11 cellular contexts compared by ENCODE assay signal in the genomic region with DNA sequence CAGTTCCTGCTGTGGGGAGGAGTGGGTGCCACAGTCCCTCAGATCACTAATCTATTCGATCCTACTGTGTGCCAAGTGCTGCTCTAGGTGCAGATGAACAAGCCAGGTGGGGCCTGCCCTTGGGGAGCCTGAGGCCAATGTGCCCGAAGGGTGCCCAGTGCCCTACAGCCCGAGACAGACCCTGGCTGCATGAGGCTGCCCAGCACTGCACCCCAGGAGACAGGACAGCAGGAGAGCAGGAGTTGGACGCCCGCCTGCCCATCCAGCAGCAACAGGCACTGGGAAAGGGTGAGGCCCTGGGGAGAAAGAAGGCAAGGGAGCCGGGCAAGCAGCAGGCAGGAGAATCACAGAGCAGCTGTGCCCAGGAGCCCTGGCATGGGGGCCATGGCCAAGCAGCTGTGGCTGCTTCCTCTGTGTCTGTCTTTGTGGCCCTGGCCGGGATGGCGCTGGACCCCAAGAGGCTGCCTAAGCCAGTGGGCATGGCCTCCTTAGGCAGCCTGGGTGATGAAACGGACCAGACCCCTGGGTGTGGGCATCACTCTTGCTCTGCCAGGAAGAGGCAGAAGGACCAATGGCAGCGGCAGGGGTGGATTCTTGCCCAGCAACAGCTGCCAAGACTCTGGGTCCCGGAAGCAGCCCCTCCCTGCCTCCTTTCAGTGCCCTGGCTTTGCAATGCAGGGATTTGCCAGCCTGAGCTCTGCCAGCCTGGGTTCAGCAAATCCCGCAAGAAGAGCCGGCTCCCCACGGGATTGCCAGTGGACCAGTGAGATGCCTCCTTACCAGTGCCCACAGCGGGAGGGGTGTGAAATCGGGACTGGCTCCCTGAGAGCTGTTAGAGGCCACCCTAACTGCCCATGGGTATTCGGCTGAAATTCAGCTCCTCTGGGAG.
DNase-seq lines count a peak whose midpoint lies in the region; ATAC-seq and TF ChIP-seq lines count a peak whose summit lies in the region.
"Had no signal": no experiment of that assay in that cellular context is flagged by ENCODE, and none has a peak within 500 bp of the region (broad histone marks: within the 10 kb centered on the region; RNA-seq: fewer than 3 reads in every experiment).

No MANE protein-coding gene starts in this region.

- H3K9me3 ChIP-seq in gastrocnemius medialis: no peaks in the 10 kb centered on the region

- H3K27me3 ChIP-seq in gastrocnemius medialis: no peaks in the 10 kb centered on the region

- peak; percentile 58 to 64 for ATAC-seq in gastrocnemius medialis
- ATAC-seq in HG02588 (IDR thresholded peaks at IDR 0.05; ENCODE audit: unreplicated experiment): no peak
- no peak for ATAC-seq in HG03354 (IDR thresholded peaks at IDR 0.05; ENCODE audit: poor library complexity, severe bottlenecking, unreplicated experiment)
- no peak for ATAC-seq in activated CD8-positive, alpha-beta T cell treated with anti-CD3 and anti-CD28 coated beads, Interleukin-2, amount 10 ng/mL, durations not matched to agents 7 days and 5 days

- CTCF ChIA-PET in activated CD8-positive, alpha-beta T cell treated with anti-CD3 and anti-CD28 coated beads, Interleukin-2, amount 10 ng/mL, durations not matched to agents 7 days and 5 days (lab: Charles Lee): no interaction called here

- POLR2A ChIA-PET in activated CD8-positive, alpha-beta T cell treated with anti-CD3 and anti-CD28 coated beads, Interleukin-2, amount 10 ng/mL, durations not matched to agents 7 days and 5 days (lab: Charles Lee): no interaction called here

- peaks cover 10 to 11% of the 10 kb centered on the region in 2 donors for H3K4me1 ChIP-seq in gastrocnemius medialis

- no peaks in the 10 kb centered on the region for H3K36me3 Mint-ChIP-seq in activated CD8-positive, alpha-beta T cell treated with anti-CD3 and anti-CD28 coated beads, Interleukin-2, amount 10 ng/mL, durations not matched to agents 7 days and 5 days (ENCODE audit: low read depth)

- in situ Hi-C loops in SK-MEL-5 (cut with HindIII; ENCODE audit: low pct_unique_long_range_greater_than_20kb, low sequenced_read_pairs): no loop called here
- in situ Hi-C loops in gastrocnemius medialis (cut with MboI; ENCODE audit: low sequenced_read_pairs in 4 of 4): no loop called here

- H3K36me3 ChIP-seq in gastrocnemius medialis: no peaks in the 10 kb centered on the region

- no peak for TF ChIP-seq CTCF in gastrocnemius medialis (IDR thresholded peaks at IDR 0.05 in 4 of 5, conservative IDR thresholded peaks at IDR 0.05 in 1 of 5)

- no peaks in the 10 kb centered on the region for H3K27me3 Mint-ChIP-seq in activated CD8-positive, alpha-beta T cell treated with anti-CD3 and anti-CD28 coated beads, Interleukin-2, amount 10 ng/mL, durations not matched to agents 7 days and 5 days (ENCODE audit: low read depth)

- intact Hi-C loops in cardiac septum (cut with DNase I) (loop anchor here (1.0 kb wide), 1 partner anchor 43 kb away; no protein-coding TSS in a partner anchor), gastrocnemius medialis (cut with DNase I; ENCODE audit: low total_unique reads) (no loop called here)

- no peak overlapping the region for H3K4me3 Mint-ChIP-seq in activated CD8-positive, alpha-beta T cell treated with anti-CD3 and anti-CD28 coated beads, Interleukin-2, amount 10 ng/mL, durations not matched to agents 7 days and 5 days
- H3K4me3 Mint-ChIP-seq: activated B cell treated with CpG ODN at 0.5 μM for 24 hours; dendritic cell treated with granulocyte-macrophage colony-stimulating factor and Interleukin-4, amounts not matched to agents 40 ng/mL and 50 ng/mL, for 4 days had no signal

- DNase-seq in H4 (ENCODE audit: low spot score): peak; percentile 95
- DNase-seq in SK-MEL-5 (ENCODE audit: low read depth, low spot score): peak; percentile 32
- peak; percentile 88 for DNase-seq in cardiac septum (ENCODE audit: low spot score)
- DNase-seq in gastrocnemius medialis: peak in 1 of 2 donors; percentile 37
- no peak for DNase-seq in activated CD8-positive, alpha-beta T cell treated with anti-CD3 and anti-CD28 coated beads, Interleukin-2, amount 10 ng/mL, durations not matched to agents 7 days and 5 days
- DNase-seq in GM19240 (ENCODE audit: insufficient read length, low spot score): no peak
- DNase-seq: activated B cell treated with CpG ODN at 0.5 μM for 24 hours, MM.1S had no signal

- no peak overlapping the region for H3K27ac Mint-ChIP-seq in activated CD8-positive, alpha-beta T cell treated with anti-CD3 and anti-CD28 coated beads, Interleukin-2, amount 10 ng/mL, durations not matched to agents 7 days and 5 days
- H3K27ac Mint-ChIP-seq: activated B cell treated with CpG ODN at 0.5 μM for 24 hours; dendritic cell treated with granulocyte-macrophage colony-stimulating factor and Interleukin-4, amounts not matched to agents 40 ng/mL and 50 ng/mL, for 4 days had no signal

- H3K4me3 ChIP-seq in gastrocnemius medialis: no peak overlapping the region

- H3K4me1 Mint-ChIP-seq in activated CD8-positive, alpha-beta T cell treated with anti-CD3 and anti-CD28 coated beads, Interleukin-2, amount 10 ng/mL, durations not matched to agents 7 days and 5 days (ENCODE audit: low read depth): peaks cover 10% of the 10 kb centered on the region
- H3K4me1 Mint-ChIP-seq: activated B cell treated with CpG ODN at 0.5 μM for 24 hours had no signal

- H3K9me3 Mint-ChIP-seq in activated CD8-positive, alpha-beta T cell treated with anti-CD3 and anti-CD28 coated beads, Interleukin-2, amount 10 ng/mL, durations not matched to agents 7 days and 5 days (ENCODE audit: insufficient read depth): no peaks in the 10 kb centered on the region
- H3K9me3 Mint-ChIP-seq: activated B cell treated with CpG ODN at 0.5 μM for 24 hours; dendritic cell treated with granulocyte-macrophage colony-stimulating factor and Interleukin-4, amounts not matched to agents 40 ng/mL and 50 ng/mL, for 4 days had no signal

- no peak for TF ChIP-seq POLR2A in gastrocnemius medialis (IDR thresholded peaks at IDR 0.05)

- H3K27ac ChIP-seq in gastrocnemius medialis: no peak overlapping the region

Comparison
In these comparisons a context has a peak if more than half of its experiments do, and no peak if none do; other contexts are left out.
1. DNase-seq: peak in H4 (single experiment), SK-MEL-5 (single experiment) and cardiac septum (single experiment); none in activated CD8-positive, alpha-beta T cell treated with anti-CD3 and anti-CD28 coated beads, Interleukin-2, amount 10 ng/mL, durations not matched to agents 7 days and 5 days (single experiment) and GM19240 (single experiment).
2. ATAC-seq: peak in gastrocnemius medialis (2 of 2); none in HG02588 (single experiment), HG03354 (single experiment) and activated CD8-positive, alpha-beta T cell treated with anti-CD3 and anti-CD28 coated beads, Interleukin-2, amount 10 ng/mL, durations not matched to agents 7 days and 5 days (single experiment).